ENCODE assay signal across 9 cellular contexts in the genomic region with DNA sequence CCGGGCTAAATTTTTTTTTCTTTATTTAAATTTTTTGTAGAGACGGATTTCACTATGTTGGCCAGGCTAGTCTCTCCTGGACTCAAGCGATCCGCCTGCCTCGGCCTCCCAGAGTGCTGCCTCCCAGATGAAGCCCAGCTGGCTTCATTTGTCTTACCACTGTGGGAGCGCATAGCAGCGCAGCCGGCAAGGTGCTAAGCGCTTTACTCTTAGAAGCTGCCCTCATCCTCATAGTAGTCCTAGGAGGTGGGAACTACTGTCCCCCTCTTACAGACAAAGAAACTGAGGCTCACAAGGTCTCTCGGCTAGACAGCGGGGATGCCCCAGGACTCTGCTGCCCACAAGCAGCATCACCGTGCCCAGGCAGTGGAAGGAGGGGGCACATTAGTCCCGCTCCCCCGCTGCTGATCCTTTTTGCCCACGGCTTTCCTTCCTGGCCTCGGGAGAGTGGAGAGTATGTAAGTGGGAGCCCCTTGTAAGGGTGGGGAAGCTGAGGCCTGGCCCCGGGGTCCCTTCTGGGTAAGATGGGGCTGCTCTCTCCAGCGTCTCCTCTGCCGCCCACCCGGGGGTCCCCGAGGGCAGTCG. TPM values are rescaled to one million over a fixed set of nuclear protein-coding genes. Genes with fewer than 3 reads are reported as not detected.
A peak's percentile ranks its signal among the peaks of the same experiment; 100 is the strongest.
DNase-seq lines count a peak whose midpoint lies in the region; ATAC-seq and TF ChIP-seq lines count a peak whose summit lies in the region.
"Had no signal": no experiment of that assay in that cellular context is flagged by ENCODE, and none has a peak within 500 bp of the region (broad histone marks: within the 10 kb centered on the region; RNA-seq: fewer than 3 reads in every experiment).

No MANE protein-coding gene starts in this region.

- CTCF ChIA-PET in T-cell (lab: Charles Lee) = no interaction called here

- peak overlapping the region; percentile 55 to 74 (median 55) for H3K4me3 Mint-ChIP-seq in T-cell
- peak overlapping the region; percentile 71 for H3K4me3 Mint-ChIP-seq in progenitor cell of endocrine pancreas (ENCODE audit: low read depth)

- peak overlapping the region; percentile 65 for H3K27ac ChIP-seq in foreskin keratinocyte

- no peaks in the 10 kb centered on the region for H3K36me3 ChIP-seq in ES-I3 (ENCODE audit: insufficient read depth, low read length)

- H3K4me1 ChIP-seq in ES-I3 (ENCODE audit: insufficient read depth, low read length) (no peaks in the 10 kb centered on the region), foreskin keratinocyte (peaks cover 16% of the 10 kb centered on the region)

- no peaks in the 10 kb centered on the region for H3K9me3 ChIP-seq in ES-I3 (ENCODE audit: control insufficient read depth, insufficient read depth, low read length)

- DNase-seq in T-cell = no peak
- no peak for DNase-seq in foreskin keratinocyte
- no peak for DNase-seq in progenitor cell of endocrine pancreas (ENCODE audit: low spot score, unreplicated experiment)
- no peak for DNase-seq in AG20443 (ENCODE audit: low spot score)
- no peak for DNase-seq in NCI-H146 treated with DMSO at 0.1 percent for 48 hours (lab: John Stamatoyannopoulos, UW; ENCODE audit: unreplicated experiment)
- DNase-seq in SHP77 (lab: John Stamatoyannopoulos, UW) = no peak
- DNase-seq: T1000 had no signal

- TF ChIP-seq CTCF in foreskin keratinocyte (conservative IDR thresholded peaks at IDR 0.05) = no peak
- TF ChIP-seq CTCF in progenitor cell of endocrine pancreas (IDR thresholded peaks at IDR 0.05; ENCODE audit: unreplicated experiment) = no peak

- H3K27me3 Mint-ChIP-seq in T-cell (peaks cover 52 to 64% of the 10 kb centered on the region in 2 donors), progenitor cell of endocrine pancreas (peaks cover 50% of the 10 kb centered on the region)

- H3K27ac Mint-ChIP-seq in T-cell (no peak overlapping the region), progenitor cell of endocrine pancreas (no peak overlapping the region)

- H3K9me3 Mint-ChIP-seq in T-cell = no peaks in the 10 kb centered on the region
- no peaks in the 10 kb centered on the region for H3K9me3 Mint-ChIP-seq in progenitor cell of endocrine pancreas (ENCODE audit: low read depth)

- H3K4me1 Mint-ChIP-seq in T-cell = peaks cover 8 to 13% (median 11%) of the 10 kb centered on the region in 3 donors
- no peaks in the 10 kb centered on the region for H3K4me1 Mint-ChIP-seq in progenitor cell of endocrine pancreas (ENCODE audit: low read depth)

- H3K9ac ChIP-seq in ES-I3 (ENCODE audit: low read depth, low read length) = peak overlapping the region; percentile 73; the same call in 1 of the 2 replicates

- H3K27me3 ChIP-seq in foreskin keratinocyte = no peaks in the 10 kb centered on the region

- POLR2A ChIA-PET in T-cell (lab: Charles Lee) = interaction anchor here in 1 of 2 donors (0.5 kb wide), 1 partner anchor 210 kb away, joined by 3 read pairs; no protein-coding TSS in a partner anchor

- H3K36me3 Mint-ChIP-seq in T-cell (no peaks in the 10 kb centered on the region), progenitor cell of endocrine pancreas (ENCODE audit: insufficient read depth) (no peaks in the 10 kb centered on the region)

- peak in 1 of 4 experiments; percentile 9 for ATAC-seq in T-cell (replicated peaks in 1 of 4)
- ATAC-seq in foreskin keratinocyte = no peak
- no peak for ATAC-seq in GM18858 (IDR thresholded peaks at IDR 0.05; ENCODE audit: unreplicated experiment)

RNA-seq across cellular contexts. Expression of gene TMEM54, which starts 0.7 kb away (rescaled TPM):
- total RNA-seq in T-cell (under 1 TPM in 2 of 5 donors, not detected in 3; 0.35 to 0.64 TPM), foreskin keratinocyte (73.2 and 90.0 TPM in 2 replicates), progenitor cell of endocrine pancreas (23.2 and 27.0 TPM in 2 replicates)
- polyA plus RNA-seq in foreskin keratinocyte = 113 and 128 TPM in 2 replicates

RNA-seq across cellular contexts. Expression of gene HPCA, which starts 14.2 kb away (rescaled TPM):
- total RNA-seq in T-cell (under 1 TPM in 2 of 5 donors, not detected in 3; 0.45 to 0.54 TPM), foreskin keratinocyte (not detected in 2 replicates), progenitor cell of endocrine pancreas (0.96 and 1.1 TPM in 2 replicates)
- polyA plus RNA-seq in foreskin keratinocyte = not detected in 2 replicates

RNA-seq across cellular contexts. Expression of gene FNDC5, which starts 29.8 kb away (rescaled TPM):
- total RNA-seq in T-cell (not detected), foreskin keratinocyte (not detected in 2 replicates), progenitor cell of endocrine pancreas (6.3 and 7.8 TPM in 2 replicates)
- not detected in 2 replicates for polyA plus RNA-seq in foreskin keratinocyte

Comparison
In these comparisons a context has a peak if more than half of its experiments do, and no peak if none do; other contexts are left out.
1. RNA of gene TMEM54, which starts 0.7 kb away (total RNA-seq): 73.2 to 90.0 TPM in foreskin keratinocyte and 23.2 to 27.0 TPM in progenitor cell of endocrine pancreas; 0.35 to 0.64 TPM in T-cell; every median in the first group is over 10 times any median in the second.